Comparison of ENCODE assay signal across 8 cellular contexts in the genomic region with DNA sequence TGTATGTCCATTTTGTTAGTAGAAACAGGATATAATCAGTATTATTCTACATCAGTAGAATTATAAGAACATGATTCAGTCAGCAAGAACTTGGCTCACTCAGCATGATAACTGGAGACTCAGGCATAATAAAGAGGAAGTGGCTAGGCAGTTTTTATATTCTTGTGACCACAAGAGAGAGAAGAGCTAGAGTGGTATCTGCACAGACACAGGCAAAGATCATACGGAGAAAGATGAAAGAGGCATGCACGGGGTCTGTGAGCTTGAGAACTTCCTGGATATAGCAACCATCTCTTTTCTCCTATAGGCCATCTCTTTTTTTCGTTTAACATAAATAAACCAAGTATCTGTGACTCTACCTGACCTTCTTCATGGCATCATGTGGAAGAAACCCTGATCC. TPM values are rescaled to one million over a fixed set of nuclear protein-coding genes. Genes with fewer than 3 reads are reported as not detected.
DNase-seq lines count a peak whose midpoint lies in the region; ATAC-seq, FAIRE-seq and TF ChIP-seq lines count a peak whose summit lies in the region.

No MANE protein-coding gene starts in this region.

- H3F3A ChIP-seq in MM.1S (ENCODE audit: insufficient read depth, low read length): peaks cover 53% of the 10 kb centered on the region

- no peaks in the 10 kb centered on the region for H3K36me3 ChIP-seq in MM.1S (replicated peaks; ENCODE audit: insufficient read depth, low read length)

- H3K27me3 ChIP-seq in MM.1S (replicated peaks; ENCODE audit: insufficient read depth, low read length): no peaks in the 10 kb centered on the region

- H3K79me2 ChIP-seq in MM.1S (ENCODE audit: low read length): peaks cover 95% of the 10 kb centered on the region

- no peak overlapping the region for H2AFZ ChIP-seq in MM.1S (ENCODE audit: low read length)

- peak; percentile 98 for ATAC-seq in GM18502 (IDR thresholded peaks at IDR 0.05; ENCODE audit: poor library complexity, unreplicated experiment)
- peak; percentile 52 for ATAC-seq in left lobe of liver

- TF ChIP-seq CTCF in MM.1S (IDR thresholded peaks at IDR 0.05; ENCODE audit: low read length): no peak
- TF ChIP-seq CTCF in D721Med (IDR thresholded peaks at IDR 0.05; ENCODE audit: insufficient read depth, missing control alignments): no peak

- H3K9me3 ChIP-seq in MM.1S (replicated peaks; ENCODE audit: insufficient read depth, low read length): no peaks in the 10 kb centered on the region

- no peak for FAIRE-seq in D721Med (lab: Jason Lieb, UNC)

- no peaks in the 10 kb centered on the region for H4K20me1 ChIP-seq in MM.1S (ENCODE audit: insufficient read depth, low read length)

- peaks cover 71% of the 10 kb centered on the region for H3K4me1 ChIP-seq in MM.1S (ENCODE audit: low read length)

- H3K4me2 ChIP-seq in MM.1S (ENCODE audit: low read depth, low read length): peak overlapping the region; percentile 80

- peak overlapping the region; percentile 89 for H3K27ac ChIP-seq in MM.1S (ENCODE audit: low read length)

- peak overlapping the region; percentile 50 for H3K9ac ChIP-seq in MM.1S (ENCODE audit: low read length)

- H3K9me2 ChIP-seq in MM.1S (replicated peaks; ENCODE audit: insufficient read depth, low read length): no peaks in the 10 kb centered on the region

- peak overlapping the region; percentile 25 for H3K4me3 ChIP-seq in MM.1S (ENCODE audit: low read length)

- DNase-seq in H4 (ENCODE audit: low spot score): peak; percentile 36
- DNase-seq in MM.1S: peak; percentile 94
- DNase-seq in activated effector memory CD4-positive, alpha-beta T cell treated with Interleukin-2 at 50 U/mL for 16 hours: peak; percentile 46
- DNase-seq in left lobe of liver (ENCODE audit: low spot score): no peak
- no peak for DNase-seq in midbrain (lab: John Stamatoyannopoulos, UW)
- DNase-seq in D721Med (ENCODE audit: insufficient read length, low spot score): no peak
- DNase-seq in cerebellar nuclear complex (lab: John Stamatoyannopoulos, UW): no peak

RNA-seq across cellular contexts. Expression of a gene that starts 46.8 kb away (rescaled TPM):
- 15.2 and 21.4 TPM in 2 replicates for total RNA-seq in H4 (2014; rRNA removed; shearing (Covaris generic))
- total RNA-seq in left lobe of liver: 4.0 TPM

Comparison
In these comparisons a context has a peak if more than half of its experiments do, and no peak if none do; other contexts are left out.
1. DNase-seq: peak in H4 (single experiment), MM.1S (single experiment) and activated effector memory CD4-positive, alpha-beta T cell treated with Interleukin-2 at 50 U/mL for 16 hours (single experiment); none in left lobe of liver (single experiment), midbrain (single experiment), D721Med (single experiment) and cerebellar nuclear complex (0 of 2).